Comparison of ENCODE assay signal across 16 cellular contexts in the genomic region with DNA sequence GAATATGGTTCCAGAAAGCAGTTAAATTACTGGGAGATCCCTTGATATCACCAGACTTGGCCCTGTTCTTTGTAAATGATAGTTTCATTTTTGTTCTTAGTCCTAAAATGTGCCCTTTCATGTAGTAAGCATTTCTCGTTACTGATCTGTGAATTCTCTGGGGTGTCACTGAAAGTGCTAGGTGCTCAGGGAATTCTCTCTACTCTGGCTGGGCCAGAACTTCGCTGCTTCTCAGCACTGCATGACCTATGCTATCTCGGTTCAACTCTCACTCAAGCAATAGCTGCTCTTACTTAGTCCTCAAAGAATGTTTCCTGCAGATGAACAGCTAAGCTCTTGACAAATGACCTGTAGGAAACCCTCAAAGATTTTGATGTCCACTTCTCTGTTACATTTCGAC.
DNase-seq lines count a peak whose midpoint lies in the region; FAIRE-seq and TF ChIP-seq lines count a peak whose summit lies in the region.
"Had no signal": no experiment of that assay in that cellular context is flagged by ENCODE, and none has a peak within 500 bp of the region (broad histone marks: within the 10 kb centered on the region; RNA-seq: fewer than 3 reads in every experiment).

No MANE protein-coding gene starts in this region.

- DNase-seq in urothelium cell line (ENCODE audit: low spot score) (no peak), cerebellar cortex (ENCODE audit: low spot score) (no peak), ureter (ENCODE audit: low spot score) (no peak), T1000 (lab: John Stamatoyannopoulos, UW) (no peak)
- DNase-seq: C1 segment of cervical spinal cord; Calu3; CD4-positive, alpha-beta memory T cell; COR-L47; DMS53; DND-41; H9 had no signal

- H3K36me3 ChIP-seq in KMS-11 (ENCODE audit: insufficient read depth) (no peaks in the 10 kb centered on the region), OCI-LY3 (replicated peaks; ENCODE audit: low read depth, low read length) (no peaks in the 10 kb centered on the region)

- TF ChIP-seq CTCF in KMS-11 (conservative IDR thresholded peaks at IDR 0.05; ENCODE audit: low read depth, low read length) (no peak), OCI-LY3 (IDR thresholded peaks at IDR 0.05; ENCODE audit: low read depth, low read length) (no peak)

- no peak overlapping the region for H3K4me3 ChIP-seq in KMS-11 (IDR thresholded peaks at IDR 0.05; ENCODE audit: insufficient read depth, low read depth, low read length)
- H3K4me3 ChIP-seq in OCI-LY3 (ENCODE audit: low read length), result no peak overlapping the region
- H3K4me3 ChIP-seq: GM23338 had no signal

- H3K9me3 ChIP-seq in OCI-LY3 (ENCODE audit: insufficient read depth, low read length), result peaks cover 4% of the 10 kb centered on the region; the same call in 1 of the 2 replicates

- H3K4me2 ChIP-seq in KMS-11 (peak overlapping the region; percentile 20; the same call in 1 of the 2 replicates), OCI-LY3 (ENCODE audit: low read length) (no peak overlapping the region)
- H3K4me2 ChIP-seq: GM23338 had no signal

- peak overlapping the region; percentile 31; the same call in 1 of the 2 replicates for H2AFZ ChIP-seq in KMS-11 (ENCODE audit: low read depth)
- peak overlapping the region; percentile 73 for H2AFZ ChIP-seq in OCI-LY3 (ENCODE audit: low read depth, low read length)
- H2AFZ ChIP-seq: GM23338 had no signal

- H3K27ac ChIP-seq in KMS-11, result no peak overlapping the region
- H3K27ac ChIP-seq in OCI-LY3 (ENCODE audit: low read length), result no peak overlapping the region

- FAIRE-seq in urothelium cell line (lab: Jason Lieb, UNC), result peak; percentile 5
- FAIRE-seq: G401.6, GM19239 had no signal

- H4K20me1 ChIP-seq in KMS-11 (ENCODE audit: insufficient read depth) (no peaks in the 10 kb centered on the region), OCI-LY3 (ENCODE audit: insufficient read depth, low read length) (no peaks in the 10 kb centered on the region)

- no peaks in the 10 kb centered on the region for H3K27me3 ChIP-seq in KMS-11 (ENCODE audit: insufficient read depth, low read depth)
- no peaks in the 10 kb centered on the region for H3K27me3 ChIP-seq in OCI-LY3 (ENCODE audit: low read depth, low read length)

- no peaks in the 10 kb centered on the region for H3K79me2 ChIP-seq in KMS-11 (ENCODE audit: insufficient read depth, low read depth)
- H3K79me2 ChIP-seq in OCI-LY3 (ENCODE audit: low read length), result no peaks in the 10 kb centered on the region

- H3K9ac ChIP-seq in KMS-11, result no peak overlapping the region
- no peak overlapping the region for H3K9ac ChIP-seq in OCI-LY3 (ENCODE audit: low read length)

- H3K4me1 ChIP-seq in KMS-11 (ENCODE audit: low read depth, poor library complexity, severe bottlenecking), result peaks cover 9% of the 10 kb centered on the region
- H3K4me1 ChIP-seq in OCI-LY3 (ENCODE audit: low read length), result peaks cover 6% of the 10 kb centered on the region; the same call in 1 of the 2 replicates
